1 cellular context compared by ENCODE assay signal in genomic region chr16:70250748-70251650, GRCh38.
TF ChIP-seq lines count a peak whose summit lies in the region.

No MANE protein-coding gene starts in this region.

TF ChIP-seq in HepG2, 621 proteins besides CTCF, POLR2A, EP300 and RAD21 (continues in another document):
- TF ChIP-seq KDM2A (CRISPR knock-in tag; IDR thresholded peaks at IDR 0.05; ENCODE audit: borderline replicate concordance, low read depth) (peak; percentile 72; the same call in 1 of the 2 replicates), ZNF780A (CRISPR knock-in tag; IDR thresholded peaks at IDR 0.05) (no peak), GFI1 (CRISPR knock-in tag; IDR thresholded peaks at IDR 0.05; ENCODE audit: borderline replicate concordance) (peak; percentile 55), ZBTB39 (CRISPR knock-in tag; IDR thresholded peaks at IDR 0.05) (peak; percentile 74; the same call in 1 of the 2 replicates), ZBTB33 (CRISPR knock-in tag; IDR thresholded peaks at IDR 0.05) (no peak), ZNF607 (CRISPR knock-in tag; IDR thresholded peaks at IDR 0.05; ENCODE audit: borderline replicate concordance) (peak; percentile 88), ZNF513 (CRISPR knock-in tag; conservative IDR thresholded peaks at IDR 0.05) (no peak), PAXIP1 (CRISPR knock-in tag; conservative IDR thresholded peaks at IDR 0.05) (peak; percentile 23; the same call in 1 of the 2 replicates), PHB2 (IDR thresholded peaks at IDR 0.05; ENCODE audit: partially characterized antibody) (no peak), ZSCAN20 (CRISPR knock-in tag; IDR thresholded peaks at IDR 0.05; ENCODE audit: borderline replicate concordance) (peak; percentile 82; the same call in 1 of the 2 replicates), THRA (CRISPR knock-in tag; IDR thresholded peaks at IDR 0.05; ENCODE audit: borderline replicate concordance) (no peak), IKZF5 (CRISPR knock-in tag; IDR thresholded peaks at IDR 0.05) (peak; percentile 48; the same call in 1 of the 2 replicates), CBX5 (CRISPR knock-in tag; IDR thresholded peaks at IDR 0.05; ENCODE audit: borderline replicate concordance) (no peak), JDP2 (CRISPR knock-in tag; IDR thresholded peaks at IDR 0.05; ENCODE audit: borderline replicate concordance) (no peak), ADNP (CRISPR knock-in tag; IDR thresholded peaks at IDR 0.05) (no peak), CENPBD1 (CRISPR knock-in tag; IDR thresholded peaks at IDR 0.05; ENCODE audit: borderline replicate concordance, low read depth) (no peak; the same call in 1 of the 2 replicates), SNAPC2 (CRISPR knock-in tag; IDR thresholded peaks at IDR 0.05) (no peak), ZNF256 (CRISPR knock-in tag; conservative IDR thresholded peaks at IDR 0.05) (no peak), RFXANK (CRISPR knock-in tag; IDR thresholded peaks at IDR 0.05) (0 out of 2 replicates have a peak, but pooled peaks have one; percentile 5), ERF (CRISPR knock-in tag; IDR thresholded peaks at IDR 0.05) (peak; percentile 62; the same call in 1 of the 2 replicates), ZFP36L1 (CRISPR knock-in tag; IDR thresholded peaks at IDR 0.05) (no peak), KLF9 (CRISPR knock-in tag; IDR thresholded peaks at IDR 0.05; ENCODE audit: low read depth) (no peak), ARID3A (IDR thresholded peaks at IDR 0.05; ENCODE audit: low read depth, low read length) (no peak), ISL2 (CRISPR knock-in tag; IDR thresholded peaks at IDR 0.05) (peak; percentile 59), ZNF850 (CRISPR knock-in tag; conservative IDR thresholded peaks at IDR 0.05) (no peak), SMARCE1 (IDR thresholded peaks at IDR 0.05; ENCODE audit: borderline replicate concordance) (no peak), KMT2A (CRISPR knock-in tag; IDR thresholded peaks at IDR 0.05) (peak; percentile 61), NR2F2 (IDR thresholded peaks at IDR 0.05; ENCODE audit: borderline replicate concordance, low read depth) (no peak), ZBTB8A (CRISPR knock-in tag; IDR thresholded peaks at IDR 0.05; ENCODE audit: borderline replicate concordance, low read depth) (no peak), PAX8 (CRISPR knock-in tag; IDR thresholded peaks at IDR 0.05; ENCODE audit: borderline replicate concordance) (peak; percentile 90), DMTF1 (CRISPR knock-in tag; IDR thresholded peaks at IDR 0.05) (0 out of 2 replicates have a peak, but pooled peaks have one; percentile 58), MED13 (CRISPR knock-in tag; IDR thresholded peaks at IDR 0.05) (peak; percentile 40; the same call in 1 of the 2 replicates), ZNF775 (CRISPR knock-in tag; IDR thresholded peaks at IDR 0.05; ENCODE audit: borderline replicate concordance) (no peak), NFE2L2 (IDR thresholded peaks at IDR 0.05; ENCODE audit: low read length) (no peak), ISX (CRISPR knock-in tag; conservative IDR thresholded peaks at IDR 0.05) (peak; percentile 86; the same call in 1 of the 2 replicates), RFXAP (CRISPR knock-in tag; IDR thresholded peaks at IDR 0.05; ENCODE audit: borderline replicate concordance) (no peak), NRL (CRISPR knock-in tag; IDR thresholded peaks at IDR 0.05; ENCODE audit: borderline replicate concordance) (peak; percentile 96), GMEB1 (CRISPR knock-in tag; IDR thresholded peaks at IDR 0.05; ENCODE audit: borderline replicate concordance) (0 out of 2 replicates have a peak, but pooled peaks have one; percentile 30)
